In the genomic region with DNA sequence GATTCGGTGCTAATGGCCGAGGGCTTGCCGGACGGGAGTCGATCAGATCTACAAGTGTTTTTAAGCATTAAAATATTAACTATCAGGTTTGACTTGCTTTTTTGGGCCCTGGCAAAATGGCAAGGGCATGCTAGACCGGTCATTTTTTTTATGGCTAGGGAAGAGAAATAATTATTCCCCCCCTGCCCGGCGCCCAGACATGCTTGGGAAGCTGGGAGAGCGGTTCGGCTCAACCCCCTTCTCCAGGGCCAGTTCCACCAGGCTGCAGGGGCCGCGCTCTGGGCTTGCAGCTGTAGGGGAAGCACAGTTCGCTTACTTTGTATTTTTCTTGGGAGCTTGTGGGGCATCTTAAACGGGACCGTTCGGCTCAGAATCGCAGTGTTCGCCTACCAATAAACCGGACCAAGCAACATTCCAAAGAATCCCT, we compare ENCODE assay signal across 8 cellular contexts. TPM values are rescaled to one million over a fixed set of nuclear protein-coding genes. Genes with fewer than 3 reads are reported as not detected.
DNase-seq lines count a peak whose midpoint lies in the region; ATAC-seq, FAIRE-seq and TF ChIP-seq lines count a peak whose summit lies in the region.

No MANE protein-coding gene starts in this region.

- H3K9me3 Mint-ChIP-seq in stimulated activated naive CD8-positive, alpha-beta T cell treated with anti-CD3 and anti-CD28 coated beads, Interleukin-15, Interleukin-2, amounts not matched to agents 100 ng/mL and 50 ng/mL, for 24 hours: no peaks in the 10 kb centered on the region

- peaks cover 62% of the 10 kb centered on the region for H3K79me2 ChIP-seq in endothelial cell of umbilical vein (ENCODE audit: control insufficient read depth, insufficient read depth, low read length)

- H3K4me3 Mint-ChIP-seq in stimulated activated naive CD8-positive, alpha-beta T cell treated with anti-CD3 and anti-CD28 coated beads, Interleukin-15, Interleukin-2, amounts not matched to agents 100 ng/mL and 50 ng/mL, for 24 hours: peak overlapping the region; percentile 80

- H3K36me3 ChIP-seq in endothelial cell of umbilical vein (ENCODE audit: control insufficient read depth in 2 of 2, extremely low read depth in 1 of 2, insufficient read depth in 2 of 2, low read length in 2 of 2): no peaks in the 10 kb centered on the region
- no peaks in the 10 kb centered on the region for H3K36me3 ChIP-seq in muscle layer of duodenum (ENCODE audit: control insufficient read depth in 1 of 2, insufficient read depth in 2 of 2, low read length in 2 of 2)

- CTCF ChIA-PET in endothelial cell of umbilical vein (lab: Charles Lee): interaction anchor here (1.1 to 1.8 kb wide), 6 partner anchors 9 to 232 kb away, joined by 3 to 6 read pairs (median 4); no protein-coding TSS in a partner anchor

- no peaks in the 10 kb centered on the region for H3K36me3 Mint-ChIP-seq in stimulated activated naive CD8-positive, alpha-beta T cell treated with anti-CD3 and anti-CD28 coated beads, Interleukin-15, Interleukin-2, amounts not matched to agents 100 ng/mL and 50 ng/mL, for 24 hours (ENCODE audit: low read depth)

- peak overlapping the region; percentile 93 for H3K9ac ChIP-seq in endothelial cell of umbilical vein (replicated peaks; ENCODE audit: extremely low read depth, insufficient read depth, low read length)

- H3K27ac ChIP-seq in endothelial cell of umbilical vein (ENCODE audit: insufficient read depth, low read depth, low read length): peak overlapping the region; percentile 95
- H3K27ac ChIP-seq in muscle layer of duodenum (ENCODE audit: low read length): peak overlapping the region; percentile 97

- H3K4me1 ChIP-seq in endothelial cell of umbilical vein (ENCODE audit: control insufficient read depth, extremely low read depth, insufficient read depth, low read length): peaks cover 47% of the 10 kb centered on the region
- peaks cover 24 to 28% of the 10 kb centered on the region in 2 donors for H3K4me1 ChIP-seq in muscle layer of duodenum (ENCODE audit: control insufficient read depth in 1 of 2, insufficient read depth in 2 of 2, low read length in 2 of 2)

- no peaks in the 10 kb centered on the region for H3K9me3 ChIP-seq in endothelial cell of umbilical vein (replicated peaks; ENCODE audit: control insufficient read depth, insufficient read depth, low read length)
- H3K9me3 ChIP-seq in muscle layer of duodenum (ENCODE audit: control insufficient read depth in 1 of 2, low read length in 2 of 2): no peaks in the 10 kb centered on the region

- H3K27me3 ChIP-seq in endothelial cell of umbilical vein (ENCODE audit: control insufficient read depth in 2 of 2, insufficient read depth in 2 of 2, low read length in 2 of 2) (no peaks in the 10 kb centered on the region), muscle layer of duodenum (ENCODE audit: low read depth, low read length) (no peaks in the 10 kb centered on the region)

- H4K20me1 ChIP-seq in endothelial cell of umbilical vein (replicated peaks; ENCODE audit: control insufficient read depth, extremely low read depth, insufficient read depth, low read length): no peaks in the 10 kb centered on the region

- H3K4me1 Mint-ChIP-seq in stimulated activated naive CD8-positive, alpha-beta T cell treated with anti-CD3 and anti-CD28 coated beads, Interleukin-15, Interleukin-2, amounts not matched to agents 100 ng/mL and 50 ng/mL, for 24 hours (ENCODE audit: low read depth): peaks cover 40% of the 10 kb centered on the region

- dilution Hi-C loops in endothelial cell of umbilical vein (cut with MboI; ENCODE audit: extremely low pct_ligation_motif_present, low sequenced_read_pairs): no loop called here

- H3K4me3 ChIP-seq in endothelial cell of umbilical vein (replicated peaks in 1 of 3; ENCODE audit: insufficient read depth in 1 of 3, low read depth in 1 of 3, low read length in 3 of 3): peak overlapping the region; percentile 73 to 92 (median 78)
- H3K4me3 ChIP-seq in muscle layer of duodenum (ENCODE audit: low read depth in 1 of 2, low read length in 2 of 2): peak overlapping the region; percentile 90 to 94

- no peak for DNase-seq in stimulated activated naive CD8-positive, alpha-beta T cell treated with anti-CD3 and anti-CD28 coated beads, Interleukin-15, Interleukin-2, amounts not matched to agents 100 U/mL and 50 U/mL, for 24 hours
- DNase-seq in endothelial cell of umbilical vein (ENCODE audit: low read depth, low spot score): peak; percentile 51
- no peak for DNase-seq in GM19240 (ENCODE audit: insufficient read length, low spot score)

- TF ChIP-seq POLR2A in endothelial cell of umbilical vein (IDR thresholded peaks at IDR 0.05; ENCODE audit: low read depth, low read length): no peak

- H3K27ac Mint-ChIP-seq in stimulated activated naive CD8-positive, alpha-beta T cell treated with anti-CD3 and anti-CD28 coated beads, Interleukin-15, Interleukin-2, amounts not matched to agents 100 ng/mL and 50 ng/mL, for 24 hours: no peak overlapping the region

- POLR2A ChIA-PET in endothelial cell of umbilical vein (lab: Charles Lee): no interaction called here

- H3K27me3 Mint-ChIP-seq in stimulated activated naive CD8-positive, alpha-beta T cell treated with anti-CD3 and anti-CD28 coated beads, Interleukin-15, Interleukin-2, amounts not matched to agents 100 ng/mL and 50 ng/mL, for 24 hours: peaks cover 72% of the 10 kb centered on the region

- TF ChIP-seq CTCF in endothelial cell of umbilical vein (IDR thresholded peaks at IDR 0.05; ENCODE audit: extremely low read depth in 1 of 2, insufficient read depth in 1 of 2, low read depth in 1 of 2, low read length in 2 of 2): no peak

- intact Hi-C loops in endothelial cell of umbilical vein (cut with micrococcal nuclease): loop anchor here (1.0 to 5.0 kb wide), 6 partner anchors 100 to 729 kb away; no protein-coding TSS in a partner anchor

- TSS peak; percentile 7 for BruUV-seq in endothelial cell of umbilical vein (replicated peaks; lab: Mats Ljungman, UMichigan)

- ATAC-seq in stimulated activated naive CD8-positive, alpha-beta T cell treated with anti-CD3 and anti-CD28 coated beads, Interleukin-15, Interleukin-2, amounts not matched to agents 100 U/mL and 50 U/mL, for 24 hours: no peak
- ATAC-seq in GM21619 (IDR thresholded peaks at IDR 0.05; ENCODE audit: unreplicated experiment): no peak
- no peak for ATAC-seq in HG03442 (IDR thresholded peaks at IDR 0.05; ENCODE audit: unreplicated experiment)
- no peak for ATAC-seq in GM21360 (IDR thresholded peaks at IDR 0.05; ENCODE audit: unreplicated experiment)

- peak overlapping the region; percentile 85 for H2AFZ ChIP-seq in endothelial cell of umbilical vein (ENCODE audit: low read depth, low read length)

- H3K9me1 ChIP-seq in endothelial cell of umbilical vein (replicated peaks; ENCODE audit: control insufficient read depth, extremely low read depth, insufficient read depth, low read length): no peaks in the 10 kb centered on the region

- peak overlapping the region; percentile 96 for H3K4me2 ChIP-seq in endothelial cell of umbilical vein (ENCODE audit: insufficient read depth, low read length)

- no peak for FAIRE-seq in endothelial cell of umbilical vein (lab: Jason Lieb, UNC)

TF ChIP-seq in endothelial cell of umbilical vein, 7 proteins besides CTCF, POLR2A, EP300 and RAD21:
- TF ChIP-seq MAX (IDR thresholded peaks at IDR 0.05; ENCODE audit: insufficient read depth, insufficient read length) (no peak), GATA2 (IDR thresholded peaks at IDR 0.05; ENCODE audit: insufficient read depth, insufficient read length, low read depth, low read length) (no peak), POLR2AphosphoS5 (IDR thresholded peaks at IDR 0.05; ENCODE audit: insufficient read depth, low read depth, low read length) (no peak), MYC (IDR thresholded peaks at IDR 0.05; ENCODE audit: low read depth, low read length) (no peak), FOS (IDR thresholded peaks at IDR 0.05; ENCODE audit: borderline replicate concordance, insufficient read depth, low read length) (no peak), JUN (IDR thresholded peaks at IDR 0.05; ENCODE audit: borderline replicate concordance, insufficient read depth, insufficient read length, low read depth) (no peak), EZH2 (IDR thresholded peaks at IDR 0.05; ENCODE audit: borderline replicate concordance, low read depth, low read length, severe bottlenecking) (no peak)
TF ChIP-seq in endothelial cell of umbilical vein: peak in this region for 0.

RNA-seq across cellular contexts. Expression of gene TCF7L2, which starts 3.0 kb away (rescaled TPM):
- total RNA-seq in endothelial cell of umbilical vein: 21.8 and 22.1 TPM in 2 replicates
- polyA plus RNA-seq in endothelial cell of umbilical vein: 5.9 and 9.9 TPM in 2 replicates
- 8.0 and 9.4 TPM in 2 replicates for polyA plus RNA-seq in endothelial cell of umbilical vein (2011; cell fraction: cytosol; rRNA removed)
- 19.5 and 25.5 TPM in 2 replicates for polyA plus RNA-seq in endothelial cell of umbilical vein (2011; cell fraction: nucleus; rRNA removed)
- 14.2 and 16.3 TPM in 2 replicates for polyA plus RNA-seq in endothelial cell of umbilical vein (2012)
- polyA minus RNA-seq in endothelial cell of umbilical vein: 8.4 TPM in 2 replicates
- 10.0 TPM for polyA minus RNA-seq in endothelial cell of umbilical vein (2011; cell fraction: cytosol; rRNA and poly(A)+ RNA removed)
- 34.3 and 37.1 TPM in 2 replicates for polyA minus RNA-seq in endothelial cell of umbilical vein (2011; cell fraction: nucleus; rRNA and poly(A)+ RNA removed)
